ENCODE assay signal across 8 cellular contexts in genomic region chr20:33554914-33555420, GRCh38.
DNase-seq lines count a peak whose midpoint lies in the region; ATAC-seq and TF ChIP-seq lines count a peak whose summit lies in the region.

No MANE protein-coding gene starts in this region.

- no peaks in the 10 kb centered on the region for H3K27me3 Mint-ChIP-seq in activated B cell treated with CpG ODN at 0.5 μM for 24 hours

- intact Hi-C loops in activated B cell treated with CpG ODN at 0.5 μM for 24 hours (cut with micrococcal nuclease): loop anchor here (1.0 to 5.0 kb wide), 4 partner anchors 13 to 66 kb away; no protein-coding TSS in a partner anchor

- TF ChIP-seq CTCF in activated B cell treated with CpG ODN at 0.5 μM for 24 hours (IDR thresholded peaks at IDR 0.05) (no peak), fibroblast of mammary gland (conservative IDR thresholded peaks at IDR 0.05; ENCODE audit: control insufficient read depth, insufficient read depth, low read depth, low read length) (no peak), parathyroid adenoma (IDR thresholded peaks at IDR 0.05) (no peak)

- no peaks in the 10 kb centered on the region for H3K9me3 Mint-ChIP-seq in activated B cell treated with CpG ODN at 0.5 μM for 24 hours

- H3K9me3 ChIP-seq in parathyroid adenoma (ENCODE audit: control insufficient read depth, low read length): no peaks in the 10 kb centered on the region

- H3K79me2 ChIP-seq in parathyroid adenoma: peaks cover 17% of the 10 kb centered on the region

- peaks cover 38% of the 10 kb centered on the region for H3K4me1 Mint-ChIP-seq in activated B cell treated with CpG ODN at 0.5 μM for 24 hours

- H3K36me3 Mint-ChIP-seq in activated B cell treated with CpG ODN at 0.5 μM for 24 hours (ENCODE audit: low read depth): peaks cover 30% of the 10 kb centered on the region

- no peak overlapping the region for H3K27ac ChIP-seq in parathyroid adenoma

- peak; percentile 90 for DNase-seq in COLO829 (ENCODE audit: low spot score)
- peak; percentile 94 for DNase-seq in NCI-H2107 treated with DMSO at 0.1 percent for 48 hours (lab: John Stamatoyannopoulos, UW; ENCODE audit: unreplicated experiment)
- DNase-seq in activated B cell treated with CpG ODN at 0.5 μM for 24 hours: no peak
- DNase-seq in fibroblast of mammary gland (ENCODE audit: low read depth): peak; percentile 95
- no peak for DNase-seq in 8988T

- H3K9ac ChIP-seq in parathyroid adenoma: no peak overlapping the region

- no peaks in the 10 kb centered on the region for H3K27me3 ChIP-seq in parathyroid adenoma (ENCODE audit: control insufficient read depth, insufficient read depth, low read length)

- H2AFZ ChIP-seq in parathyroid adenoma: no peak overlapping the region

- H3K4me3 ChIP-seq in fibroblast of mammary gland (ENCODE audit: control insufficient read depth, low read depth, low read length) (no peak overlapping the region), parathyroid adenoma (ENCODE audit: low read depth, low read length) (peak overlapping the region; percentile 29)

- H3K27ac Mint-ChIP-seq in activated B cell treated with CpG ODN at 0.5 μM for 24 hours: peak overlapping the region; percentile 91

- H3K4me3 Mint-ChIP-seq in activated B cell treated with CpG ODN at 0.5 μM for 24 hours: peak overlapping the region; percentile 57

- POLR2A ChIA-PET in activated B cell treated with CpG ODN at 0.5 μM for 24 hours (lab: Charles Lee): interaction anchor here (0.7 to 1.8 kb wide), 5 partner anchors 50 to 558 kb away, joined by 3 to 13 read pairs (median 4); partner anchors contain the start of genes CBFA2T2 and EIF2S2

- no peaks in the 10 kb centered on the region for H3K4me1 ChIP-seq in parathyroid adenoma

- H3K36me3 ChIP-seq in parathyroid adenoma (ENCODE audit: control insufficient read depth, insufficient read depth, low read length): no peaks in the 10 kb centered on the region

- ATAC-seq in GM19023 (IDR thresholded peaks at IDR 0.05; ENCODE audit: unreplicated experiment) (peak; percentile 94), HG03097 (IDR thresholded peaks at IDR 0.05; ENCODE audit: low FRiP score, unreplicated experiment) (peak; percentile 84), activated B cell treated with CpG ODN at 0.5 μM for 24 hours (ENCODE audit: low read depth) (peak; percentile 98)

- CTCF ChIA-PET in activated B cell treated with CpG ODN at 0.5 μM for 24 hours (lab: Charles Lee): interaction anchor here (1.1 kb wide), 2 partner anchors 65 to 113 kb away, joined by 4 to 5 read pairs; partner anchors contain the start of gene CBFA2T2

- H3K4me2 ChIP-seq in parathyroid adenoma (ENCODE audit: low read length): peak overlapping the region; percentile 39

Comparison
In these comparisons a context has a peak if more than half of its experiments do, and no peak if none do; other contexts are left out.
1. DNase-seq: peak in COLO829 (single experiment), NCI-H2107 treated with DMSO at 0.1 percent for 48 hours (single experiment) and fibroblast of mammary gland (single experiment); none in activated B cell treated with CpG ODN at 0.5 μM for 24 hours (single experiment) and 8988T (single experiment).
2. Peak in every context shown above with its lines, with median percentiles within 50 percentile points of each other: ATAC-seq.